In genomic region chr18:5456577-5457466, GRCh38 we compare ENCODE assay signal across 8 cellular contexts.
A peak's percentile ranks its signal among the peaks of the same experiment; 100 is the strongest.
DNase-seq lines count a peak whose midpoint lies in the region; ATAC-seq and TF ChIP-seq lines count a peak whose summit lies in the region.

No MANE protein-coding gene starts in this region.

- H2AFZ ChIP-seq in neuron (ENCODE audit: low read depth, low read length), result peak overlapping the region; percentile 78

- ATAC-seq in HG02763 (IDR thresholded peaks at IDR 0.05; ENCODE audit: unreplicated experiment), result peak; percentile 63
- ATAC-seq in GM21528 (IDR thresholded peaks at IDR 0.05; ENCODE audit: low FRiP score, unreplicated experiment), result no peak

- no peak for TF ChIP-seq CTCF in GM10266 (IDR thresholded peaks at IDR 0.05; ENCODE audit: control insufficient read depth, insufficient read depth, low read depth, missing control alignments)

- H3K36me3 ChIP-seq in neuron (ENCODE audit: insufficient read depth, low read length), result no peaks in the 10 kb centered on the region

- H3K4me1 ChIP-seq in neuron (ENCODE audit: insufficient read depth, low read length), result peaks cover 9% of the 10 kb centered on the region

- H3K9me3 ChIP-seq in neuron (ENCODE audit: low read length), result no peaks in the 10 kb centered on the region

- peak overlapping the region; percentile 17 for H3K4me3 ChIP-seq in neuron (ENCODE audit: low read length)

- no peaks in the 10 kb centered on the region for H3K27me3 ChIP-seq in neuron (ENCODE audit: insufficient read depth, low read length)

- DNase-seq in GM10266 (ENCODE audit: extremely low spot score), result peak; percentile 11
- DNase-seq in SW480 (ENCODE audit: low spot score), result peak; percentile 20
- DNase-seq in fibroblast of the conjunctiva (ENCODE audit: low read depth), result peak; percentile 31
- no peak for DNase-seq in NCI-H226
- no peak for DNase-seq in SW 1271 (lab: John Stamatoyannopoulos, UW)

Comparison
In these comparisons a context has a peak if more than half of its experiments do, and no peak if none do; other contexts are left out.
1. DNase-seq: peak in GM10266 (single experiment), SW480 (single experiment) and fibroblast of the conjunctiva (single experiment); none in NCI-H226 (single experiment) and SW 1271 (0 of 2).